In genomic region chrX:109733658-109734022, GRCh38 we compare ENCODE assay signal across 8 cellular contexts. TPM values are rescaled to one million over a fixed set of nuclear protein-coding genes. Genes with fewer than 3 reads are reported as not detected.
DNase-seq lines count a peak whose midpoint lies in the region; ATAC-seq, FAIRE-seq and TF ChIP-seq lines count a peak whose summit lies in the region.

No MANE protein-coding gene starts in this region.

- SMC1A ChIA-PET in GM12878 (lab: Charles Lee; ENCODE audit: uncharacterized antibody, unreplicated experiment): interaction anchor here (0.6 to 3.5 kb wide), 15 partner anchors 10 to 158 kb away, joined by 3 to 14 read pairs (median 4); no protein-coding TSS in a partner anchor

- H3K4me3 Mint-ChIP-seq in activated naive CD4-positive, alpha-beta T cell treated with anti-CD3 and anti-CD28 coated beads, Interleukin-2, amount 50 U/mL, for 24 hours: peak overlapping the region; percentile 91
- H3K4me3 Mint-ChIP-seq in memory B cell: peak overlapping the region; percentile 99

- H3K4me1 Mint-ChIP-seq in activated naive CD4-positive, alpha-beta T cell treated with anti-CD3 and anti-CD28 coated beads, Interleukin-2, amount 50 U/mL, for 24 hours: peaks cover 28% of the 10 kb centered on the region
- H3K4me1 Mint-ChIP-seq in memory B cell: peaks cover 14% of the 10 kb centered on the region

- peak overlapping the region; percentile 27; the same call in 1 of the 2 replicates for H3K9ac ChIP-seq in GM12878 (ENCODE audit: control insufficient read depth, insufficient read depth, low read length)

- TF ChIP-seq RAD21 in GM12878 (IDR thresholded peaks at IDR 0.05; ENCODE audit: insufficient read depth, low read depth, low read length): no peak

- no TSS peak for BruUV-seq in GM12878 (replicated peaks; lab: Mats Ljungman, UMichigan)

- intact Hi-C loops in GM12878 (cut with micrococcal nuclease; ENCODE audit: unreplicated experiment): loop anchor here (1.0 to 5.0 kb wide), 3 partner anchors 41 to 124 kb away; no protein-coding TSS in a partner anchor

- peak overlapping the region; percentile 75 for H2AFZ ChIP-seq in GM12878 (ENCODE audit: control insufficient read depth, low read depth, low read length)

- H3K36me3 Mint-ChIP-seq in activated naive CD4-positive, alpha-beta T cell treated with anti-CD3 and anti-CD28 coated beads, Interleukin-2, amount 50 U/mL, for 24 hours: peaks cover 6% of the 10 kb centered on the region
- H3K36me3 Mint-ChIP-seq in memory B cell: peaks cover 3% of the 10 kb centered on the region

- H3K79me2 ChIP-seq in GM12878 (ENCODE audit: control insufficient read depth, insufficient read depth, low read length): peaks cover 38% of the 10 kb centered on the region

- no peaks in the 10 kb centered on the region for H4K20me1 ChIP-seq in GM12878 (ENCODE audit: control insufficient read depth, insufficient read depth)

- H3K4me1 ChIP-seq in GM12878 (ENCODE audit: control insufficient read depth, insufficient read depth, low read length): no peaks in the 10 kb centered on the region
- no peaks in the 10 kb centered on the region for H3K4me1 ChIP-seq in urinary bladder (ENCODE audit: insufficient read depth)

- H3K36me3 ChIP-seq in GM12878 (ENCODE audit: control insufficient read depth in 2 of 2, insufficient read depth in 2 of 2, low read length in 1 of 2) (no peaks in the 10 kb centered on the region), urinary bladder (ENCODE audit: insufficient read depth) (no peaks in the 10 kb centered on the region)

- no peak; the same call in 2 of the 3 replicates for ATAC-seq in GM12878
- ATAC-seq in memory B cell (ENCODE audit: low read depth): no peak

- FAIRE-seq in GM12878 (lab: Jason Lieb, UNC): no peak

- H3K27ac ChIP-seq in GM12878 (ENCODE audit: control insufficient read depth, insufficient read depth): no peak overlapping the region; the same call in 1 of the 2 replicates
- H3K27ac ChIP-seq in urinary bladder (ENCODE audit: low read depth): peak overlapping the region; percentile 43

- in situ Hi-C loops in GM12878 (cut with MboI): no loop called here

- H3K9me3 ChIP-seq in GM12878 (replicated peaks; ENCODE audit: control insufficient read depth, insufficient read depth, low read length): no peaks in the 10 kb centered on the region

- no peak for TF ChIP-seq CTCF in GM12878 (IDR thresholded peaks at IDR 0.05 in 2 of 3, conservative IDR thresholded peaks at IDR 0.05 in 1 of 3; ENCODE audit: control insufficient read depth in 2 of 3, extremely low read depth in 1 of 3, insufficient read depth in 1 of 3, low read depth in 3 of 3, low read length in 3 of 3)

- H3K4me2 ChIP-seq in GM12878 (ENCODE audit: control insufficient read depth, insufficient read depth): peak overlapping the region; percentile 39

- CTCF ChIA-PET in GM12878 (lab: Yijun Ruan, JAX): interaction anchor here (0.6 to 5.0 kb wide), 7 partner anchors 14 to 249 kb away, joined by 3 to 16 read pairs (median 11); no protein-coding TSS in a partner anchor

- H3K9me3 Mint-ChIP-seq in activated naive CD4-positive, alpha-beta T cell treated with anti-CD3 and anti-CD28 coated beads, Interleukin-2, amount 50 U/mL, for 24 hours: no peaks in the 10 kb centered on the region
- no peaks in the 10 kb centered on the region for H3K9me3 Mint-ChIP-seq in memory B cell

- POLR2A ChIA-PET in GM12878 (lab: Charles Lee): interaction anchor here (0.9 to 2.1 kb wide), 9 partner anchors 14 to 123 kb away, joined by 3 to 8 read pairs (median 4); no protein-coding TSS in a partner anchor

- RAD21 ChIA-PET in GM12878 (lab: Charles Lee; ENCODE audit: unreplicated experiment): interaction anchor here (0.8 to 5.3 kb wide), 14 partner anchors 13 to 248 kb away, joined by 3 to 31 read pairs (median 5); no protein-coding TSS in a partner anchor

- H3K27me3 ChIP-seq in GM12878 (replicated peaks in 1 of 2; ENCODE audit: control insufficient read depth in 2 of 2, insufficient read depth in 2 of 2, low read length in 1 of 2): no peaks in the 10 kb centered on the region

- TF ChIP-seq EP300 in GM12878 (IDR thresholded peaks at IDR 0.05; ENCODE audit: borderline replicate concordance in 1 of 2, control insufficient read depth in 1 of 2, low read depth in 2 of 2, low read length in 2 of 2): no peak

- WGBS in GM12878 (ENCODE audit: insufficient coverage, insufficient replicate concordance, low lambda C conversion rate, missing lambda C conversion rate): 24% methylated on average over 10 of the region's 10 CpGs
- 13% methylated on average over 10 of the region's 10 CpGs for WGBS in urinary bladder

- TF ChIP-seq POLR2A in GM12878 (IDR thresholded peaks at IDR 0.05; ENCODE audit: low read depth, low read length): no peak

- H3K4me3 ChIP-seq in GM12878 (peak overlapping the region; percentile 6; the same call in 1 of the 2 replicates), urinary bladder (ENCODE audit: low read depth, low read length) (peak overlapping the region; percentile 72)

- no peaks in the 10 kb centered on the region for H3K27me3 Mint-ChIP-seq in activated naive CD4-positive, alpha-beta T cell treated with anti-CD3 and anti-CD28 coated beads, Interleukin-2, amount 50 U/mL, for 24 hours
- H3K27me3 Mint-ChIP-seq in memory B cell: no peaks in the 10 kb centered on the region

- peak overlapping the region; percentile 94 for H3K27ac Mint-ChIP-seq in activated naive CD4-positive, alpha-beta T cell treated with anti-CD3 and anti-CD28 coated beads, Interleukin-2, amount 50 U/mL, for 24 hours
- H3K27ac Mint-ChIP-seq in memory B cell: peak overlapping the region; percentile 98

- DNase-seq in activated naive CD4-positive, alpha-beta T cell treated with anti-CD3 and anti-CD28 coated beads, Interleukin-2, amount 50 U/mL, for 16 hours: no peak
- DNase-seq in GM12878 (ENCODE audit: low read depth, low spot score) (no peak), memory B cell (ENCODE audit: low spot score in 2 of 2) (no peak), hypothalamus (lab: John Stamatoyannopoulos, UW) (no peak), H4 (ENCODE audit: low spot score) (no peak), NCI-H187 (lab: John Stamatoyannopoulos, UW) (no peak)

TF ChIP-seq in GM12878, 131 proteins besides CTCF, POLR2A, EP300 and RAD21:
- TF ChIP-seq RB1 (IDR thresholded peaks at IDR 0.05; ENCODE audit: borderline replicate concordance) (no peak), MEF2A (IDR thresholded peaks at IDR 0.05; ENCODE audit: insufficient read depth, low read depth, low read length) (no peak), CBFB (IDR thresholded peaks at IDR 0.05; ENCODE audit: low read depth) (0 out of 2 replicates have a peak, but pooled peaks have one; percentile 10), SMAD5 (IDR thresholded peaks at IDR 0.05; ENCODE audit: low read depth) (no peak), MTA3 (IDR thresholded peaks at IDR 0.05; ENCODE audit: borderline replicate concordance, low read length) (no peak)
TF ChIP-seq in GM12878: peak in this region for 1.

RNA-seq across cellular contexts. Expression of gene ACSL4, which starts 0.6 kb away (rescaled TPM):
- 94.3 and 107 TPM in 2 replicates for total RNA-seq in GM12878 (2013; cell fraction: nucleolus; rRNA removed)
- total RNA-seq in GM12878 (2014; rRNA removed) (53.5 and 60.1 TPM in 2 replicates), GM12878 (2014; rRNA removed; fragmentation: Illumina TruSeq; extraction: Trizol) (66.6 and 71.9 TPM in 2 replicates), GM12878 (2021) (59.1 TPM in 2 replicates), urinary bladder (52.4 TPM)
- polyA plus RNA-seq in GM12878 (2011; ENCODE audit: low read depth): 9.7 TPM
- polyA plus RNA-seq in GM12878 (2011; rRNA removed) (50.4 and 80.9 TPM in 2 replicates), GM12878 (2014; fragmentation: Illumina TruSeq; extraction: Trizol) (57.5 and 78.8 TPM in 2 replicates), GM12878 (2014; fragmentation: Nextera tagmentation; extraction: Ambion mirVana) (10 to 100 TPM; 20.7 to 23.6 TPM), GM12878 (2014; rRNA removed) (36.2 and 38.8 TPM in 2 replicates), GM12878 (2016; fragmentation: Nextera tagmentation; extraction: Ambion mirVana) (10 to 100 TPM; 35.7 to 40.4 TPM), urinary bladder (19.7 TPM)
- polyA plus RNA-seq in GM12878 (2011; cell fraction: cytosol; rRNA removed): 21.7 and 25.6 TPM in 2 replicates
- polyA plus RNA-seq in GM12878 (2011; cell fraction: nucleus; rRNA removed): 25.4 and 39.7 TPM in 2 replicates
- 16.0 and 24.3 TPM in 2 replicates for polyA plus RNA-seq in GM12878 (2012)
- 86.8 and 92.8 TPM in 2 replicates for polyA minus RNA-seq in GM12878 (2011; rRNA and poly(A)+ RNA removed)
- 33.5 and 50.7 TPM in 2 replicates for polyA minus RNA-seq in GM12878 (2011; cell fraction: cytosol; rRNA and poly(A)+ RNA removed)
- polyA minus RNA-seq in GM12878 (2011; cell fraction: nucleus; rRNA and poly(A)+ RNA removed): 20.4 and 42.1 TPM in 2 replicates
- total RNA-seq in H4 (2014; rRNA removed; shearing (Covaris generic)): 46.6 and 59.7 TPM in 2 replicates
